In the genomic region with DNA sequence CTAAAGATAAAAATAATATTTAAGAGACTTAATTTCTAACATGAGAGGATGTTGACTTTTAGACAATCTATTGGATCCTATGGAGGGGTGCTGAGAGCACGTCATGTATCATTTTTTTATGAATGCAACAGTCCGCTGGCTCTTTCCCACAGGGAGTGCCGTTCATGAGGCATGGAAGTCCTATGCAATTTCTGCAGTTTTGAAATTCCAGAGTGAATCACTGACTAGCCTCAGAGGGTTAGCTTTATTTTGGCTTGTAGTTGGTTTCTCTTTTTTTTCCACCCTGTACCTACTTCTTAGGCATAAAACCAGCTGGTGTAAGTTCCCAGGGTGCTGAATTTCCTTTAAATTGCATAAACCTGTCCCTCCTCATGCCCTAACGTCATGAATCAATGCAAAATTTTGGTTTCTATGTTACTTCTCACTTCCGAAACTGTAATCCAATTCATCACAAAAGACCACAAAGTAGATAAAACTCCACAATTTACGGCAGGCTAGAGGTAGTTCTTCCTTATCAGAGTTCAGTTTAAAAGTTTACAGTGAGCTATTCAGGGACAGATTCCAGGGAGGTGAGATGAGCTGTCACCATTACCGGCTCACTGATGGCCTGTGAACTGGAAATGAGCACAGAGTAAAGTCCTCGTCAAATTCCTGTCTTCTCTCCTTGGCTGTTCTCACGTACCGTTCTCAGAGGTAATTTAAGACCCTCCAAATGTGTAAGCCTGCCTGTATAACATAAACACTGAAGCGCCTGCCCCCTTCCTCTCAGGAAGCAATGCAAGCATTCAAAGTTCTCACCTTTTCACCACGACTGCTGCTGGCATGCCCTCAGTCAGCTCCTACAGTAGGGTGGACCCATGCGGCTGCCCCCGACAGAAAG, we compare ENCODE assay signal across 10 cellular contexts.
DNase-seq lines count a peak whose midpoint lies in the region; ATAC-seq, FAIRE-seq and TF ChIP-seq lines count a peak whose summit lies in the region.
"Had no signal": no experiment of that assay in that cellular context is flagged by ENCODE, and none has a peak within 500 bp of the region (broad histone marks: within the 10 kb centered on the region; RNA-seq: fewer than 3 reads in every experiment).

No MANE protein-coding gene starts in this region.

- H3K4me3 Mint-ChIP-seq in activated naive CD8-positive, alpha-beta T cell treated with anti-CD3 and anti-CD28 coated beads for 36 hours, result no peak overlapping the region

- no peaks in the 10 kb centered on the region for H4K20me1 ChIP-seq in fibroblast of lung (ENCODE audit: control insufficient read depth, extremely low read depth, insufficient read depth, low read length)

- peaks cover 4% of the 10 kb centered on the region for H3K4me1 Mint-ChIP-seq in activated naive CD8-positive, alpha-beta T cell treated with anti-CD3 and anti-CD28 coated beads for 36 hours

- H3K36me3 ChIP-seq in MG63 (no peaks in the 10 kb centered on the region), fibroblast of lung (ENCODE audit: control insufficient read depth, insufficient read depth, low read length) (no peaks in the 10 kb centered on the region), small intestine (ENCODE audit: control insufficient read depth in 2 of 2, insufficient read depth in 2 of 2, low read length in 2 of 2) (no peaks in the 10 kb centered on the region)
- H3K36me3 ChIP-seq: gastrocnemius medialis had no signal

- H3K4me1 ChIP-seq in fibroblast of lung (ENCODE audit: control insufficient read depth, extremely low read depth, insufficient read depth, low read length) (no peaks in the 10 kb centered on the region), small intestine (ENCODE audit: control insufficient read depth in 2 of 2, insufficient read depth in 1 of 2, low read depth in 1 of 2, low read length in 1 of 2) (no peaks in the 10 kb centered on the region)
- H3K4me1 ChIP-seq: gastrocnemius medialis had no signal

- H2AFZ ChIP-seq in fibroblast of lung (ENCODE audit: low read length), result no peak overlapping the region

- no peaks in the 10 kb centered on the region for H3K79me2 ChIP-seq in fibroblast of lung (ENCODE audit: control insufficient read depth, insufficient read depth, low read length)

- H3K27me3 Mint-ChIP-seq in activated naive CD8-positive, alpha-beta T cell treated with anti-CD3 and anti-CD28 coated beads for 36 hours, result peaks cover 8% of the 10 kb centered on the region

- TF ChIP-seq CTCF in fibroblast of lung (conservative IDR thresholded peaks at IDR 0.05 in 1 of 2, IDR thresholded peaks at IDR 0.05 in 1 of 2; ENCODE audit: low read depth in 1 of 2, low read length in 2 of 2), result no peak

- FAIRE-seq in small intestine (lab: Jason Lieb, UNC), result no peak

- H3K27ac ChIP-seq in fibroblast of lung (ENCODE audit: insufficient read depth, low read length), result no peak overlapping the region
- H3K27ac ChIP-seq in small intestine (ENCODE audit: low read depth in 1 of 2, low read length in 1 of 2), result no peak overlapping the region
- H3K27ac ChIP-seq: gastrocnemius medialis had no signal

- H3K9ac ChIP-seq in fibroblast of lung (ENCODE audit: insufficient read depth, low read length), result no peak overlapping the region

- H3K4me3 ChIP-seq in MG63 (no peak overlapping the region), fibroblast of lung (replicated peaks in 1 of 4; ENCODE audit: control extremely low read depth in 1 of 4, insufficient read depth in 1 of 4, low read depth in 3 of 4, low read length in 4 of 4) (peak overlapping the region in 1 of 4 experiments; percentile 36), small intestine (ENCODE audit: low read depth in 1 of 2, low read length in 2 of 2) (no peak overlapping the region)
- H3K4me3 ChIP-seq: gastrocnemius medialis had no signal

- peak; percentile 62 for DNase-seq in MG63
- DNase-seq in fibroblast of lung (ENCODE audit: low read depth in 2 of 2), result peak; percentile 93 to 95
- peak; percentile 5 for DNase-seq in small intestine
- DNase-seq in activated naive CD8-positive, alpha-beta T cell treated with anti-CD3 and anti-CD28 coated beads for 36 hours, result no peak
- DNase-seq in NOMO-1 treated with DMSO at 0.1 percent for 48 hours (lab: John Stamatoyannopoulos, UW; ENCODE audit: unreplicated experiment), result no peak
- DNase-seq: activated T-cell treated with anti-CD3 and anti-CD28 coated beads, Interleukin-2, amount 50 U/mL, for 1 hour; gastrocnemius medialis; NCI-H1092 had no signal

- H3K27me3 ChIP-seq in MG63 (no peaks in the 10 kb centered on the region), fibroblast of lung (ENCODE audit: control insufficient read depth, insufficient read depth, low read length) (no peaks in the 10 kb centered on the region), small intestine (ENCODE audit: control insufficient read depth in 2 of 2, insufficient read depth in 2 of 2, low read length in 2 of 2) (no peaks in the 10 kb centered on the region)
- H3K27me3 ChIP-seq: gastrocnemius medialis had no signal

- H3K9me3 ChIP-seq in MG63 (no peaks in the 10 kb centered on the region), fibroblast of lung (ENCODE audit: control insufficient read depth, insufficient read depth, low read depth, low read length) (no peaks in the 10 kb centered on the region), small intestine (ENCODE audit: control insufficient read depth, low read depth) (no peaks in the 10 kb centered on the region)
- H3K9me3 ChIP-seq: gastrocnemius medialis had no signal

- no peaks in the 10 kb centered on the region for H3K36me3 Mint-ChIP-seq in activated naive CD8-positive, alpha-beta T cell treated with anti-CD3 and anti-CD28 coated beads for 36 hours

- no peaks in the 10 kb centered on the region for H3K9me3 Mint-ChIP-seq in activated naive CD8-positive, alpha-beta T cell treated with anti-CD3 and anti-CD28 coated beads for 36 hours

- 24 to 34% (median 32%) methylated on average over 14 of the region's 14 CpGs for WGBS in small intestine, 3 donors

- H3K4me2 ChIP-seq in fibroblast of lung (ENCODE audit: extremely low read depth, insufficient read depth, low read length), result no peak overlapping the region

- ATAC-seq in GM21367 (IDR thresholded peaks at IDR 0.05; ENCODE audit: unreplicated experiment) (peak; percentile 44), HG03108 (IDR thresholded peaks at IDR 0.05; ENCODE audit: unreplicated experiment) (no peak)
- ATAC-seq: gastrocnemius medialis had no signal

- H3K27ac Mint-ChIP-seq in activated naive CD8-positive, alpha-beta T cell treated with anti-CD3 and anti-CD28 coated beads for 36 hours, result no peak overlapping the region

Comparison
In these comparisons a context has a peak if more than half of its experiments do, and no peak if none do; other contexts are left out.
1. DNase-seq: peak in MG63 (single experiment), fibroblast of lung (2 of 2) and small intestine (single experiment); none in activated naive CD8-positive, alpha-beta T cell treated with anti-CD3 and anti-CD28 coated beads for 36 hours (single experiment) and NOMO-1 treated with DMSO at 0.1 percent for 48 hours (single experiment).